ENCODE assay signal across 1 cellular context in the genomic region with DNA sequence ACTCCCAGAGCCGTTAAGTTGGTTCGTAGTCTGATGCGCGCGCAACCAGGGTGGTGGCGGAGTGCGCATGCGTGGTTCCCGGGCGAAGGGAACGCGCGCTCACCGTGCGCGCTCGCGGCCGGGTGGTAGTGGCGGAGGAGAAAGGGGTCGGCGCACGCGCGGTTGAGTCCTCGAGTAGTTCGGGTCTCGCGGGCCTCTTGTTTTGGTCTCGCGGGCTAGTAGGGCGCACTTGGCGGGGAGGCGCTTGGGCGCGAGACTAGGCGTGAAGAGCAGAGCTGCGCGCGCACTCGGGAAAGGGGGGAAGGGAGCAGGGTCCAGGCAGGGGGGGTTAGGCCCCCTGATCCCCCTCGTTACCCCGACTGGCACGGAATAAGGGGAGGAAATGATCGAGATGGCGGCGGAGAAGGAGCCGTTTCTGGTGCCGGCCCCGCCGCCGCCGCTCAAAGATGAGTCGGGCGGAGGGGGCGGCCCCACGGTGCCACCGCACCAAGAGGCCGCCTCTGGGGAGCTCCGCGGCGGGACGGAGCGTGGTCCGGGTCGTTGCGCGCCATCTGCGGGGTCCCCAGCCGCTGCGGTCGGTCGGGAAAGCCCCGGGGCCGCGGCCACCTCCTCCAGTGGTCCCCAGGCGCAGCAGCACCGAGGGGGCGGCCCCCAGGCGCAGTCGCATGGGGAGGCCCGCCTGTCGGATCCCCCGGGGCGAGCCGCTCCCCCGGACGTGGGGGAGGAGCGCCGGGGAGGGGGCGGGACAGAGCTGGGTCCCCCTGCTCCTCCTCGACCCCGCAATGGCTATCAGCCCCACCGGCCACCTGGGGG.
A peak's percentile ranks its signal among the peaks of the same experiment; 100 is the strongest.
TF ChIP-seq lines count a peak whose summit lies in the region.

A gene with protein sequence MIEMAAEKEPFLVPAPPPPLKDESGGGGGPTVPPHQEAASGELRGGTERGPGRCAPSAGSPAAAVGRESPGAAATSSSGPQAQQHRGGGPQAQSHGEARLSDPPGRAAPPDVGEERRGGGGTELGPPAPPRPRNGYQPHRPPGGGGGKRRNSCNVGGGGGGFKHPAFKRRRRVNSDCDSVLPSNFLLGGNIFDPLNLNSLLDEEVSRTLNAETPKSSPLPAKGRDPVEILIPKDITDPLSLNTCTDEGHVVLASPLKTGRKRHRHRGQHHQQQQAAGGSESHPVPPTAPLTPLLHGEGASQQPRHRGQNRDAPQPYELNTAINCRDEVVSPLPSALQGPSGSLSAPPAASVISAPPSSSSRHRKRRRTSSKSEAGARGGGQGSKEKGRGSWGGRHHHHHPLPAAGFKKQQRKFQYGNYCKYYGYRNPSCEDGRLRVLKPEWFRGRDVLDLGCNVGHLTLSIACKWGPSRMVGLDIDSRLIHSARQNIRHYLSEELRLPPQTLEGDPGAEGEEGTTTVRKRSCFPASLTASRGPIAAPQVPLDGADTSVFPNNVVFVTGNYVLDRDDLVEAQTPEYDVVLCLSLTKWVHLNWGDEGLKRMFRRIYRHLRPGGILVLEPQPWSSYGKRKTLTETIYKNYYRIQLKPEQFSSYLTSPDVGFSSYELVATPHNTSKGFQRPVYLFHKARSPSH (plus strand): TSS at position 195 of the 813 bp plus-strand sequence. CDS start 188 bp downstream, at position 383.

TF ChIP-seq in K562, 482 proteins besides CTCF, POLR2A, EP300 and RAD21 (continued from another document and continues in another):
- TF ChIP-seq NCOR1 (IDR thresholded peaks at IDR 0.05) (peak; percentile 57; the same call in 1 of the 2 replicates), SREBF1 (IDR thresholded peaks at IDR 0.05; ENCODE audit: borderline replicate concordance, low read depth, low read length) (no peak), FOXK1 (CRISPR knock-in tag; IDR thresholded peaks at IDR 0.05; ENCODE audit: borderline replicate concordance) (no peak), GATA2 (CRISPR knock-in tag; IDR thresholded peaks at IDR 0.05) (no peak), HNRNPLL (IDR thresholded peaks at IDR 0.05; ENCODE audit: low read depth, low read length, poor library complexity, severe bottlenecking) (no peak), RFX7 (CRISPR knock-in tag; IDR thresholded peaks at IDR 0.05) (no peak), TBP (optimal IDR thresholded peaks at IDR 0.05; ENCODE audit: low read depth, low read length) (no peak), NR4A1 (CRISPR knock-in tag; IDR thresholded peaks at IDR 0.05) (peak; percentile 92; the same call in 1 of the 2 replicates), NR4A1 (tag; IDR thresholded peaks at IDR 0.05) (peak; percentile 40; the same call in 1 of the 2 replicates), HDAC1 (IDR thresholded peaks at IDR 0.05) (peak in 1 of 2 experiments; percentile 28; a peak in 1 of 4 replicates), HSF4 (CRISPR knock-in tag; IDR thresholded peaks at IDR 0.05; ENCODE audit: borderline replicate concordance) (no peak), KDM2B (CRISPR knock-in tag; IDR thresholded peaks at IDR 0.05) (no peak; the same call in 1 of the 2 replicates), MBD2 (IDR thresholded peaks at IDR 0.05; ENCODE audit: borderline replicate concordance, low read depth) (0 out of 2 replicates have a peak, but pooled peaks have one; percentile 8), XRCC5 (IDR thresholded peaks at IDR 0.05; ENCODE audit: low read depth, low read length) (no peak), CBFB (CRISPR knock-in tag; IDR thresholded peaks at IDR 0.05) (no peak), ARNT (IDR thresholded peaks at IDR 0.05) (no peak), IRF2 (CRISPR knock-in tag; IDR thresholded peaks at IDR 0.05) (no peak), ZNF76 (CRISPR knock-in tag; IDR thresholded peaks at IDR 0.05; ENCODE audit: borderline replicate concordance) (no peak), SRSF7 (optimal IDR thresholded peaks at IDR 0.05; ENCODE audit: low read depth, low read length) (no peak), NR3C1 (CRISPR knock-in tag; IDR thresholded peaks at IDR 0.05) (peak; percentile 74; the same call in 1 of the 2 replicates), ZFX (CRISPR knock-in tag; IDR thresholded peaks at IDR 0.05) (peak; percentile 78), FOSL1 (tag; conservative IDR thresholded peaks at IDR 0.05) (no peak), KLF6 (CRISPR knock-in tag; IDR thresholded peaks at IDR 0.05; ENCODE audit: borderline replicate concordance) (no peak), HMG20B (CRISPR knock-in tag; IDR thresholded peaks at IDR 0.05) (no peak), ZNF121 (CRISPR knock-in tag; conservative IDR thresholded peaks at IDR 0.05) (no peak), ZZZ3 (IDR thresholded peaks at IDR 0.05) (no peak), ZNF75A (CRISPR knock-in tag; IDR thresholded peaks at IDR 0.05) (no peak), ZNF79 (CRISPR knock-in tag; IDR thresholded peaks at IDR 0.05; ENCODE audit: low read depth) (no peak), ZNF174 (CRISPR knock-in tag; IDR thresholded peaks at IDR 0.05) (no peak), CBX5 (IDR thresholded peaks at IDR 0.05; ENCODE audit: borderline replicate concordance, low read depth) (no peak), ZKSCAN8 (CRISPR knock-in tag; IDR thresholded peaks at IDR 0.05) (no peak), MECOM (CRISPR knock-in tag; IDR thresholded peaks at IDR 0.05) (no peak), TAF9B (IDR thresholded peaks at IDR 0.05; ENCODE audit: partially characterized antibody) (no peak), PHTF2 (CRISPR knock-in tag; IDR thresholded peaks at IDR 0.05) (no peak), ZC3H8 (IDR thresholded peaks at IDR 0.05) (no peak), SAFB (IDR thresholded peaks at IDR 0.05; ENCODE audit: borderline replicate concordance, low read depth, low read length) (no peak), KLF16 (IDR thresholded peaks at IDR 0.05) (peak; percentile 63; the same call in 1 of the 2 replicates), ZFP30 (CRISPR knock-in tag; IDR thresholded peaks at IDR 0.05; ENCODE audit: borderline replicate concordance) (no peak), ZBTB17 (CRISPR knock-in tag; IDR thresholded peaks at IDR 0.05) (peak; percentile 24; the same call in 1 of the 2 replicates), ZNF184 (CRISPR knock-in tag; IDR thresholded peaks at IDR 0.05) (no peak)
- TF ChIP-seq, protein P1, sequence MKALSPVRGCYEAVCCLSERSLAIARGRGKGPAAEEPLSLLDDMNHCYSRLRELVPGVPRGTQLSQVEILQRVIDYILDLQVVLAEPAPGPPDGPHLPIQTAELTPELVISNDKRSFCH (CRISPR knock-in tag; IDR thresholded peaks at IDR 0.05): no peak
- TF ChIP-seq, protein P1 (tag; IDR thresholded peaks at IDR 0.05): no peak; the same call in 1 of the 2 replicates
- TF ChIP-seq, protein P2, sequence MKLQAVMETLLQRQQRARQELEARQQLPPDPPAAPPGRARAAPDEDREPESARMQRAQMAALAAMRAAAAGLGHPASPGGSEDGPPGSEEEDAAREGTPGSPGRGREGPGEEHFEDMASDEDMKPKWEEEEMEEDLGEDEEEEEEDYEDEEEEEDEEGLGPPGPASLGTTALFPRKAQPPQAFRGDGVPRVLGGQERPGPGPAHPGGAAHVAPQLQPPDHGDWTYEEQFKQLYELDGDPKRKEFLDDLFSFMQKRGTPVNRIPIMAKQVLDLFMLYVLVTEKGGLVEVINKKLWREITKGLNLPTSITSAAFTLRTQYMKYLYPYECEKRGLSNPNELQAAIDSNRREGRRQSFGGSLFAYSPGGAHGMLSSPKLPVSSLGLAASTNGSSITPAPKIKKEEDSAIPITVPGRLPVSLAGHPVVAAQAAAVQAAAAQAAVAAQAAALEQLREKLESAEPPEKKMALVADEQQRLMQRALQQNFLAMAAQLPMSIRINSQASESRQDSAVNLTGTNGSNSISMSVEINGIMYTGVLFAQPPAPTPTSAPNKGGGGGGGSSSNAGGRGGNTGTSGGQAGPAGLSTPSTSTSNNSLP (IDR thresholded peaks at IDR 0.05; ENCODE audit: borderline replicate concordance, low read depth, low read length): no peak
- TF ChIP-seq, protein P3, sequence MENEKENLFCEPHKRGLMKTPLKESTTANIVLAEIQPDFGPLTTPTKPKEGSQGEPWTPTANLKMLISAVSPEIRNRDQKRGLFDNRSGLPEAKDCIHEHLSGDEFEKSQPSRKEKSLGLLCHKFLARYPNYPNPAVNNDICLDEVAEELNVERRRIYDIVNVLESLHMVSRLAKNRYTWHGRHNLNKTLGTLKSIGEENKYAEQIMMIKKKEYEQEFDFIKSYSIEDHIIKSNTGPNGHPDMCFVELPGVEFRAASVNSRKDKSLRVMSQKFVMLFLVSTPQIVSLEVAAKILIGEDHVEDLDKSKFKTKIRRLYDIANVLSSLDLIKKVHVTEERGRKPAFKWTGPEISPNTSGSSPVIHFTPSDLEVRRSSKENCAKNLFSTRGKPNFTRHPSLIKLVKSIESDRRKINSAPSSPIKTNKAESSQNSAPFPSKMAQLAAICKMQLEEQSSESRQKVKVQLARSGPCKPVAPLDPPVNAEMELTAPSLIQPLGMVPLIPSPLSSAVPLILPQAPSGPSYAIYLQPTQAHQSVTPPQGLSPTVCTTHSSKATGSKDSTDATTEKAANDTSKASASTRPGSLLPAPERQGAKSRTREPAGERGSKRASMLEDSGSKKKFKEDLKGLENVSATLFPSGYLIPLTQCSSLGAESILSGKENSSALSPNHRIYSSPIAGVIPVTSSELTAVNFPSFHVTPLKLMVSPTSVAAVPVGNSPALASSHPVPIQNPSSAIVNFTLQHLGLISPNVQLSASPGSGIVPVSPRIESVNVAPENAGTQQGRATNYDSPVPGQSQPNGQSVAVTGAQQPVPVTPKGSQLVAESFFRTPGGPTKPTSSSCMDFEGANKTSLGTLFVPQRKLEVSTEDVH (IDR thresholded peaks at IDR 0.05; ENCODE audit: low read depth, partially characterized antibody): no peak
- TF ChIP-seq, protein P4, sequence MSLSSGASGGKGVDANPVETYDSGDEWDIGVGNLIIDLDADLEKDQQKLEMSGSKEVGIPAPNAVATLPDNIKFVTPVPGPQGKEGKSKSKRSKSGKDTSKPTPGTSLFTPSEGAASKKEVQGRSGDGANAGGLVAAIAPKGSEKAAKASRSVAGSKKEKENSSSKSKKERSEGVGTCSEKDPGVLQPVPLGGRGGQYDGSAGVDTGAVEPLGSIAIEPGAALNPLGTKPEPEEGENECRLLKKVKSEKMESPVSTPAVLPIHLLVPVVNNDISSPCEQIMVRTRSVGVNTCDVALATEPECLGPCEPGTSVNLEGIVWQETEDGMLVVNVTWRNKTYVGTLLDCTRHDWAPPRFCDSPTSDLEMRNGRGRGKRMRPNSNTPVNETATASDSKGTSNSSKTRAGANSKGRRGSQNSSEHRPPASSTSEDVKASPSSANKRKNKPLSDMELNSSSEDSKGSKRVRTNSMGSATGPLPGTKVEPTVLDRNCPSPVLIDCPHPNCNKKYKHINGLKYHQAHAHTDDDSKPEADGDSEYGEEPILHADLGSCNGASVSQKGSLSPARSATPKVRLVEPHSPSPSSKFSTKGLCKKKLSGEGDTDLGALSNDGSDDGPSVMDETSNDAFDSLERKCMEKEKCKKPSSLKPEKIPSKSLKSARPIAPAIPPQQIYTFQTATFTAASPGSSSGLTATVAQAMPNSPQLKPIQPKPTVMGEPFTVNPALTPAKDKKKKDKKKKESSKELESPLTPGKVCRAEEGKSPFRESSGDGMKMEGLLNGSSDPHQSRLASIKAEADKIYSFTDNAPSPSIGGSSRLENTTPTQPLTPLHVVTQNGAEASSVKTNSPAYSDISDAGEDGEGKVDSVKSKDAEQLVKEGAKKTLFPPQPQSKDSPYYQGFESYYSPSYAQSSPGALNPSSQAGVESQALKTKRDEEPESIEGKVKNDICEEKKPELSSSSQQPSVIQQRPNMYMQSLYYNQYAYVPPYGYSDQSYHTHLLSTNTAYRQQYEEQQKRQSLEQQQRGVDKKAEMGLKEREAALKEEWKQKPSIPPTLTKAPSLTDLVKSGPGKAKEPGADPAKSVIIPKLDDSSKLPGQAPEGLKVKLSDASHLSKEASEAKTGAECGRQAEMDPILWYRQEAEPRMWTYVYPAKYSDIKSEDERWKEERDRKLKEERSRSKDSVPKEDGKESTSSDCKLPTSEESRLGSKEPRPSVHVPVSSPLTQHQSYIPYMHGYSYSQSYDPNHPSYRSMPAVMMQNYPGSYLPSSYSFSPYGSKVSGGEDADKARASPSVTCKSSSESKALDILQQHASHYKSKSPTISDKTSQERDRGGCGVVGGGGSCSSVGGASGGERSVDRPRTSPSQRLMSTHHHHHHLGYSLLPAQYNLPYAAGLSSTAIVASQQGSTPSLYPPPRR (CRISPR knock-in tag; IDR thresholded peaks at IDR 0.05; ENCODE audit: borderline replicate concordance): 0 out of 2 replicates have a peak, but pooled peaks have one; percentile 26
- TF ChIP-seq, protein P5, sequence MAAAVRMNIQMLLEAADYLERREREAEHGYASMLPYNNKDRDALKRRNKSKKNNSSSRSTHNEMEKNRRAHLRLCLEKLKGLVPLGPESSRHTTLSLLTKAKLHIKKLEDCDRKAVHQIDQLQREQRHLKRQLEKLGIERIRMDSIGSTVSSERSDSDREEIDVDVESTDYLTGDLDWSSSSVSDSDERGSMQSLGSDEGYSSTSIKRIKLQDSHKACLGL (CRISPR knock-in tag; IDR thresholded peaks at IDR 0.05; ENCODE audit: borderline replicate concordance, poor library complexity, severe bottlenecking): no peak
- TF ChIP-seq, protein P6, sequence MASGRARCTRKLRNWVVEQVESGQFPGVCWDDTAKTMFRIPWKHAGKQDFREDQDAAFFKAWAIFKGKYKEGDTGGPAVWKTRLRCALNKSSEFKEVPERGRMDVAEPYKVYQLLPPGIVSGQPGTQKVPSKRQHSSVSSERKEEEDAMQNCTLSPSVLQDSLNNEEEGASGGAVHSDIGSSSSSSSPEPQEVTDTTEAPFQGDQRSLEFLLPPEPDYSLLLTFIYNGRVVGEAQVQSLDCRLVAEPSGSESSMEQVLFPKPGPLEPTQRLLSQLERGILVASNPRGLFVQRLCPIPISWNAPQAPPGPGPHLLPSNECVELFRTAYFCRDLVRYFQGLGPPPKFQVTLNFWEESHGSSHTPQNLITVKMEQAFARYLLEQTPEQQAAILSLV (tag; IDR thresholded peaks at IDR 0.05): no peak
- TF ChIP-seq, protein P7, sequence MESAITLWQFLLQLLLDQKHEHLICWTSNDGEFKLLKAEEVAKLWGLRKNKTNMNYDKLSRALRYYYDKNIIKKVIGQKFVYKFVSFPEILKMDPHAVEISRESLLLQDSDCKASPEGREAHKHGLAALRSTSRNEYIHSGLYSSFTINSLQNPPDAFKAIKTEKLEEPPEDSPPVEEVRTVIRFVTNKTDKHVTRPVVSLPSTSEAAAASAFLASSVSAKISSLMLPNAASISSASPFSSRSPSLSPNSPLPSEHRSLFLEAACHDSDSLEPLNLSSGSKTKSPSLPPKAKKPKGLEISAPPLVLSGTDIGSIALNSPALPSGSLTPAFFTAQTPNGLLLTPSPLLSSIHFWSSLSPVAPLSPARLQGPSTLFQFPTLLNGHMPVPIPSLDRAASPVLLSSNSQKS (CRISPR knock-in tag; IDR thresholded peaks at IDR 0.05): no peak
- TF ChIP-seq, protein P8, sequence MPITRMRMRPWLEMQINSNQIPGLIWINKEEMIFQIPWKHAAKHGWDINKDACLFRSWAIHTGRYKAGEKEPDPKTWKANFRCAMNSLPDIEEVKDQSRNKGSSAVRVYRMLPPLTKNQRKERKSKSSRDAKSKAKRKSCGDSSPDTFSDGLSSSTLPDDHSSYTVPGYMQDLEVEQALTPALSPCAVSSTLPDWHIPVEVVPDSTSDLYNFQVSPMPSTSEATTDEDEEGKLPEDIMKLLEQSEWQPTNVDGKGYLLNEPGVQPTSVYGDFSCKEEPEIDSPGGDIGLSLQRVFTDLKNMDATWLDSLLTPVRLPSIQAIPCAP (CRISPR knock-in tag; IDR thresholded peaks at IDR 0.05; ENCODE audit: borderline replicate concordance): no peak
